In the genomic region with DNA sequence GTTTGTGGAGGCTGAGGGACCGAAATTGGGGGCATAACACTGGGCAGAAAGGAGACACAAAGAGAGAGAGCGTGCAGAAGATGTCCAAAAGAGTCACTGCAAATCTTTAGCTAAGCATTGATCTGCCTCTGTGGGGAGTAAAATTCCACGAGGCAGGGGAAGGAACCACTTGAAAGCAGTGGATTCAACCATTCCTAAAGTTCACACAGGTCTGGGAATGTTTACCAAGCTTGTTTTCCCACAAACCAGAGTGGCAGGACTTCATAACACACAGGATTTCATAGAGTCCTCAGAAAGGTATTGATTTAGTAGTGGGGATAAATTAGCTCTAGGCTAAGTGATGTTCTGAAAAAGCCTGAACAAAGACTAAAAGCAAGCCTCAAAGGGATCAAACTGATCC, we compare ENCODE assay signal across 24 cellular contexts.
"Had no signal": no experiment of that assay in that cellular context is flagged by ENCODE, and none has a peak within 500 bp of the region (broad histone marks: within the 10 kb centered on the region; RNA-seq: fewer than 3 reads in every experiment).

No MANE protein-coding gene starts in this region.

- FAIRE-seq: kidney, urothelium cell line had no signal

- H3K36me3 ChIP-seq: esophagus muscularis mucosa, gastrocnemius medialis, left ventricle myocardium inferior, lower lobe of right lung, ovary, suprapubic skin, thyroid gland had no signal

- H3K4me3 Mint-ChIP-seq: immature natural killer cell; memory B cell; mesothelial cell of epicardium; natural killer cell; neural crest cell; stimulated activated effector memory CD8-positive, alpha-beta T cell treated with anti-CD3 and anti-CD28 coated beads, Interleukin-12 subunit alpha, Interleukin-12 subunit beta, amount 100 ng/mL, for 72 hours; type B pancreatic cell had no signal

- H3K36me3 Mint-ChIP-seq: mesothelial cell of epicardium; stimulated activated effector memory CD8-positive, alpha-beta T cell treated with anti-CD3 and anti-CD28 coated beads, Interleukin-12 subunit alpha, Interleukin-12 subunit beta, amount 100 ng/mL, for 72 hours; type B pancreatic cell had no signal

- H3K4me3 ChIP-seq: esophagus muscularis mucosa, gastrocnemius medialis, left ventricle myocardium inferior, lower lobe of right lung, ovary, suprapubic skin, thyroid gland had no signal

- H3K27me3 ChIP-seq: ovary, thyroid gland had no signal

- ATAC-seq: gastrocnemius medialis; left cardiac atrium; lower lobe of right lung; natural killer cell; right cardiac atrium; stimulated activated effector memory CD8-positive, alpha-beta T cell treated with anti-CD3 and anti-CD28 coated beads, Interleukin-12 subunit alpha, Interleukin-12 subunit beta, amount 100 ng/mL, for 72 hours; stimulated activated naive CD8-positive, alpha-beta T cell treated with anti-CD3 and anti-CD28 coated beads, Interleukin-15, Interleukin-2, amounts not matched to agents 100 U/mL and 50 U/mL, for 24 hours had no signal

- DNase-seq: effector memory CD4-positive, alpha-beta T cell; gastrocnemius medialis; immature natural killer cell; kidney; left cardiac atrium; left ventricle myocardium inferior; lower lobe of right lung; natural killer cell; nucleus accumbens; ovary; right cardiac atrium; stimulated activated CD4-positive, alpha-beta T cell treated with anti-CD3 and anti-CD28 coated beads, Interleukin-4, amount 100 ng/mL, for 1 hour; stimulated activated CD8-positive, alpha-beta memory T cell treated with anti-CD3 and anti-CD28 coated beads, Interleukin-4, amount 100 ng/mL, for 48 hours; stimulated activated naive CD8-positive, alpha-beta T cell treated with anti-CD3 and anti-CD28 coated beads, Interleukin-15, Interleukin-2, amounts not matched to agents 100 U/mL and 50 U/mL, for 24 hours; thyroid gland had no signal

- H3K4me1 Mint-ChIP-seq: immature natural killer cell; memory B cell; mesothelial cell of epicardium; natural killer cell; stimulated activated effector memory CD8-positive, alpha-beta T cell treated with anti-CD3 and anti-CD28 coated beads, Interleukin-12 subunit alpha, Interleukin-12 subunit beta, amount 100 ng/mL, for 72 hours had no signal

- H3K9me3 ChIP-seq: gastrocnemius medialis, ovary, suprapubic skin, thyroid gland had no signal

- H3K4me1 ChIP-seq: esophagus muscularis mucosa, gastrocnemius medialis, left ventricle myocardium inferior, lower lobe of right lung, suprapubic skin, thyroid gland had no signal

- H3K27ac Mint-ChIP-seq: immature natural killer cell; memory B cell; mesothelial cell of epicardium; natural killer cell; stimulated activated effector memory CD8-positive, alpha-beta T cell treated with anti-CD3 and anti-CD28 coated beads, Interleukin-12 subunit alpha, Interleukin-12 subunit beta, amount 100 ng/mL, for 72 hours; type B pancreatic cell had no signal

- H3K27ac ChIP-seq: epithelial cell of prostate, esophagus muscularis mucosa, gastrocnemius medialis, left ventricle myocardium inferior, lower lobe of right lung, ovary, suprapubic skin, thyroid gland had no signal
